1 cellular context compared by ENCODE assay signal in genomic region chr16:71894921-71895678, GRCh38.
TF ChIP-seq lines count a peak whose summit lies in the region.

Gene IST1 (plus strand): TSS chr16:71895531. CDS start chr16:71915641, 20,110 bp downstream.

TF ChIP-seq in K562, 482 proteins besides CTCF, POLR2A, EP300 and RAD21 (continued from another document and continues in another):
- no peak for TF ChIP-seq ZNF639 (CRISPR knock-in tag; conservative IDR thresholded peaks at IDR 0.05 in 1 of 2, IDR thresholded peaks at IDR 0.05 in 1 of 2)
- peak; percentile 78 for TF ChIP-seq SOX6 (IDR thresholded peaks at IDR 0.05)
- peak; percentile 92 for TF ChIP-seq SUPT5H (IDR thresholded peaks at IDR 0.05)
- peak; percentile 99 for TF ChIP-seq TFAP4 (CRISPR knock-in tag; IDR thresholded peaks at IDR 0.05; ENCODE audit: borderline replicate concordance)
- peak; percentile 66 for TF ChIP-seq PHF20 (IDR thresholded peaks at IDR 0.05; ENCODE audit: partially characterized antibody)
- TF ChIP-seq SNIP1 (IDR thresholded peaks at IDR 0.05; ENCODE audit: low read depth), result no peak
- TF ChIP-seq CEBPB (tag; IDR thresholded peaks at IDR 0.05), result no peak
- no peak for TF ChIP-seq GATA2 (CRISPR knock-in tag; IDR thresholded peaks at IDR 0.05)
- TF ChIP-seq, protein P1, sequence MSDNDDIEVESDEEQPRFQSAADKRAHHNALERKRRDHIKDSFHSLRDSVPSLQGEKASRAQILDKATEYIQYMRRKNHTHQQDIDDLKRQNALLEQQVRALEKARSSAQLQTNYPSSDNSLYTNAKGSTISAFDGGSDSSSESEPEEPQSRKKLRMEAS (CRISPR knock-in tag; IDR thresholded peaks at IDR 0.05), result peak; percentile 75; the same call in 1 of the 2 replicates
- peak; percentile 86; the same call in 1 of the 2 replicates for TF ChIP-seq RB1 (IDR thresholded peaks at IDR 0.05; ENCODE audit: low read depth)
- TF ChIP-seq POLR2B (IDR thresholded peaks at IDR 0.05; ENCODE audit: low read depth, partially characterized antibody), result peak; percentile 86
- peak; percentile 39; the same call in 1 of the 2 replicates for TF ChIP-seq ZNF24 (IDR thresholded peaks at IDR 0.05)
- TF ChIP-seq PML (IDR thresholded peaks at IDR 0.05; ENCODE audit: low read length), result peak; percentile 74; the same call in 1 of the 2 replicates
- TF ChIP-seq CTCFL (IDR thresholded peaks at IDR 0.05; ENCODE audit: borderline replicate concordance, insufficient read depth, low read depth, low read length, poor library complexity, severe bottlenecking), result peak; percentile 53
- TF ChIP-seq MTA1 (IDR thresholded peaks at IDR 0.05; ENCODE audit: borderline replicate concordance), result peak; percentile 78
- TF ChIP-seq, protein P2, sequence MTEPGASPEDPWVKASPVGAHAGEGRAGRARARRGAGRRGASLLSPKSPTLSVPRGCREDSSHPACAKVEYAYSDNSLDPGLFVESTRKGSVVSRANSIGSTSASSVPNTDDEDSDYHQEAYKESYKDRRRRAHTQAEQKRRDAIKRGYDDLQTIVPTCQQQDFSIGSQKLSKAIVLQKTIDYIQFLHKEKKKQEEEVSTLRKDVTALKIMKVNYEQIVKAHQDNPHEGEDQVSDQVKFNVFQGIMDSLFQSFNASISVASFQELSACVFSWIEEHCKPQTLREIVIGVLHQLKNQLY (CRISPR knock-in tag; conservative IDR thresholded peaks at IDR 0.05), result 0 out of 4 replicates have a peak, but pooled peaks of 1 of the 2 experiments have one; percentile 30
- peak in 1 of 2 experiments; percentile 66; a peak in 1 of 3 replicates for TF ChIP-seq CBX3 (IDR thresholded peaks at IDR 0.05; ENCODE audit: borderline replicate concordance in 1 of 2, low read length in 2 of 2)
- TF ChIP-seq NR2F6 (CRISPR knock-in tag; IDR thresholded peaks at IDR 0.05), result 0 out of 2 replicates have a peak, but pooled peaks have one; percentile 84
- no peak for TF ChIP-seq DPF2 (IDR thresholded peaks at IDR 0.05)
- TF ChIP-seq ZNF263 (CRISPR knock-in tag; IDR thresholded peaks at IDR 0.05; ENCODE audit: borderline replicate concordance), result no peak
- TF ChIP-seq KLF16 (IDR thresholded peaks at IDR 0.05), result no peak
- peak; percentile 68 for TF ChIP-seq NR2C1 (IDR thresholded peaks at IDR 0.05)
- peak; percentile 80 for TF ChIP-seq NR2C1 (tag; IDR thresholded peaks at IDR 0.05)
- peak; percentile 75; the same call in 1 of the 2 replicates for TF ChIP-seq NKRF (IDR thresholded peaks at IDR 0.05; ENCODE audit: borderline replicate concordance)
- TF ChIP-seq, protein P3, sequence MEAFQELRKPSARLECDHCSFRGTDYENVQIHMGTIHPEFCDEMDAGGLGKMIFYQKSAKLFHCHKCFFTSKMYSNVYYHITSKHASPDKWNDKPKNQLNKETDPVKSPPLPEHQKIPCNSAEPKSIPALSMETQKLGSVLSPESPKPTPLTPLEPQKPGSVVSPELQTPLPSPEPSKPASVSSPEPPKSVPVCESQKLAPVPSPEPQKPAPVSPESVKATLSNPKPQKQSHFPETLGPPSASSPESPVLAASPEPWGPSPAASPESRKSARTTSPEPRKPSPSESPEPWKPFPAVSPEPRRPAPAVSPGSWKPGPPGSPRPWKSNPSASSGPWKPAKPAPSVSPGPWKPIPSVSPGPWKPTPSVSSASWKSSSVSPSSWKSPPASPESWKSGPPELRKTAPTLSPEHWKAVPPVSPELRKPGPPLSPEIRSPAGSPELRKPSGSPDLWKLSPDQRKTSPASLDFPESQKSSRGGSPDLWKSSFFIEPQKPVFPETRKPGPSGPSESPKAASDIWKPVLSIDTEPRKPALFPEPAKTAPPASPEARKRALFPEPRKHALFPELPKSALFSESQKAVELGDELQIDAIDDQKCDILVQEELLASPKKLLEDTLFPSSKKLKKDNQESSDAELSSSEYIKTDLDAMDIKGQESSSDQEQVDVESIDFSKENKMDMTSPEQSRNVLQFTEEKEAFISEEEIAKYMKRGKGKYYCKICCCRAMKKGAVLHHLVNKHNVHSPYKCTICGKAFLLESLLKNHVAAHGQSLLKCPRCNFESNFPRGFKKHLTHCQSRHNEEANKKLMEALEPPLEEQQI (IDR thresholded peaks at IDR 0.05), result peak; percentile 96
- TF ChIP-seq, protein P4, sequence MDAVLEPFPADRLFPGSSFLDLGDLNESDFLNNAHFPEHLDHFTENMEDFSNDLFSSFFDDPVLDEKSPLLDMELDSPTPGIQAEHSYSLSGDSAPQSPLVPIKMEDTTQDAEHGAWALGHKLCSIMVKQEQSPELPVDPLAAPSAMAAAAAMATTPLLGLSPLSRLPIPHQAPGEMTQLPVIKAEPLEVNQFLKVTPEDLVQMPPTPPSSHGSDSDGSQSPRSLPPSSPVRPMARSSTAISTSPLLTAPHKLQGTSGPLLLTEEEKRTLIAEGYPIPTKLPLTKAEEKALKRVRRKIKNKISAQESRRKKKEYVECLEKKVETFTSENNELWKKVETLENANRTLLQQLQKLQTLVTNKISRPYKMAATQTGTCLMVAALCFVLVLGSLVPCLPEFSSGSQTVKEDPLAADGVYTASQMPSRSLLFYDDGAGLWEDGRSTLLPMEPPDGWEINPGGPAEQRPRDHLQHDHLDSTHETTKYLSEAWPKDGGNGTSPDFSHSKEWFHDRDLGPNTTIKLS (IDR thresholded peaks at IDR 0.05; ENCODE audit: borderline replicate concordance, low read depth), result peak; percentile 87
- peak; percentile 72 for TF ChIP-seq E2F8 (IDR thresholded peaks at IDR 0.05; ENCODE audit: low read depth, partially characterized antibody)
- peak; percentile 63; the same call in 1 of the 2 replicates for TF ChIP-seq FOXJ2 (tag; IDR thresholded peaks at IDR 0.05)
- no peak for TF ChIP-seq ZNF644 (tag; IDR thresholded peaks at IDR 0.05; ENCODE audit: low read depth)
- no peak for TF ChIP-seq SMARCB1 (IDR thresholded peaks at IDR 0.05; ENCODE audit: insufficient read length, low read depth)
- peak; percentile 51; the same call in 1 of the 2 replicates for TF ChIP-seq ZNF766 (CRISPR knock-in tag; conservative IDR thresholded peaks at IDR 0.05)
